Comparison of ENCODE assay signal across 29 cellular contexts in genomic region chr2:98299506-98299905, GRCh38. TPM values are rescaled to one million over a fixed set of nuclear protein-coding genes. Genes with fewer than 3 reads are reported as not detected.
"Had no signal": no experiment of that assay in that cellular context is flagged by ENCODE, and none has a peak within 500 bp of the region (broad histone marks: within the 10 kb centered on the region; RNA-seq: fewer than 3 reads in every experiment).

No MANE protein-coding gene starts in this region.

- H3K9me3 Mint-ChIP-seq: dendritic cell treated with granulocyte-macrophage colony-stimulating factor and Interleukin-4, amounts not matched to agents 40 ng/mL and 50 ng/mL, for 4 days; endodermal cell; naive B cell; natural killer cell treated with Interleukin-12 subunit alpha and Interleukin-12 subunit beta and Interleukin-15 and Interleukin-18, amount 100 ng/mL, for 72 hours; neural progenitor cell; stimulated activated memory B cell treated with anti-CD40 and anti-IgM and Interleukin-4, amounts not matched to agents 10 μg/mL and 1 μg/mL and 100 μg/mL, for 72 hours had no signal

- H3K4me3 ChIP-seq: gastroesophageal sphincter, heart left ventricle, hepatocyte, left lung, neural progenitor cell, right atrium auricular region, spleen, thoracic aorta, tibial nerve, upper lobe of right lung, uterus had no signal

- H3K27me3 ChIP-seq: gastroesophageal sphincter, heart left ventricle, hepatocyte, neural progenitor cell, right atrium auricular region, tibial nerve, uterus had no signal

- H3K4me1 ChIP-seq: foreskin keratinocyte, gastroesophageal sphincter, heart left ventricle, left lung, parathyroid adenoma, right atrium auricular region, upper lobe of right lung, uterus had no signal

- DNase-seq: effector CD8-positive, alpha-beta T cell; endodermal cell; foreskin keratinocyte; heart left ventricle; kidney; left lung; mammary epithelial cell; naive B cell; spleen; stimulated activated CD4-positive, alpha-beta T cell treated with anti-CD3 and anti-CD28 coated beads, Interleukin-4, amount 100 ng/mL, for 4 hours; stimulated activated naive CD8-positive, alpha-beta T cell treated with anti-CD3 and anti-CD28 coated beads, Interleukin-15, Interleukin-2, amounts not matched to agents 100 U/mL and 50 U/mL, for 24 hours; upper lobe of right lung; uterus had no signal

- H3K27ac Mint-ChIP-seq: dendritic cell treated with granulocyte-macrophage colony-stimulating factor and Interleukin-4, amounts not matched to agents 40 ng/mL and 50 ng/mL, for 4 days; endodermal cell; naive B cell; natural killer cell treated with Interleukin-12 subunit alpha and Interleukin-12 subunit beta and Interleukin-15 and Interleukin-18, amount 100 ng/mL, for 72 hours; neural progenitor cell; progenitor cell of endocrine pancreas; stimulated activated memory B cell treated with anti-CD40 and anti-IgM and Interleukin-4, amounts not matched to agents 10 μg/mL and 1 μg/mL and 100 μg/mL, for 72 hours had no signal

- H3K9me3 ChIP-seq: gastroesophageal sphincter, heart left ventricle, left lung, right atrium auricular region, spleen, thoracic aorta, tibial nerve, upper lobe of right lung, uterus had no signal

- H3K27me3 Mint-ChIP-seq: progenitor cell of endocrine pancreas had no signal

- H3K4me3 Mint-ChIP-seq: dendritic cell treated with granulocyte-macrophage colony-stimulating factor and Interleukin-4, amounts not matched to agents 40 ng/mL and 50 ng/mL, for 4 days; endodermal cell; naive B cell; natural killer cell treated with Interleukin-12 subunit alpha and Interleukin-12 subunit beta and Interleukin-15 and Interleukin-18, amount 100 ng/mL, for 72 hours; neural progenitor cell; stimulated activated memory B cell treated with anti-CD40 and anti-IgM and Interleukin-4, amounts not matched to agents 10 μg/mL and 1 μg/mL and 100 μg/mL, for 72 hours had no signal

- H3K36me3 ChIP-seq: gastroesophageal sphincter, heart left ventricle, left lung, neural progenitor cell, right atrium auricular region, spleen, thoracic aorta, tibial nerve, upper lobe of right lung, uterus had no signal

- ATAC-seq: esophagus mucosa; foreskin keratinocyte; gastroesophageal sphincter; heart left ventricle; left lung; natural killer cell treated with Interleukin-12 subunit alpha and Interleukin-12 subunit beta and Interleukin-15 and Interleukin-18, amount 100 ng/mL, for 72 hours; sciatic nerve; stimulated activated naive CD8-positive, alpha-beta T cell treated with anti-CD3 and anti-CD28 coated beads, Interleukin-15, Interleukin-2, amounts not matched to agents 100 U/mL and 50 U/mL, for 24 hours; upper lobe of right lung had no signal

- H3K36me3 Mint-ChIP-seq: naive B cell; natural killer cell treated with Interleukin-12 subunit alpha and Interleukin-12 subunit beta and Interleukin-15 and Interleukin-18, amount 100 ng/mL, for 72 hours; neural progenitor cell; stimulated activated memory B cell treated with anti-CD40 and anti-IgM and Interleukin-4, amounts not matched to agents 10 μg/mL and 1 μg/mL and 100 μg/mL, for 72 hours had no signal

- H3K9ac ChIP-seq: neural progenitor cell, parathyroid adenoma had no signal

- H3K27ac ChIP-seq: epithelial cell of prostate, foreskin keratinocyte, gastroesophageal sphincter, heart left ventricle, hepatocyte, left lung, neural progenitor cell, parathyroid adenoma, right atrium auricular region, spleen, thoracic aorta, tibial nerve, upper lobe of right lung, uterus had no signal

- H3K4me1 Mint-ChIP-seq: naive B cell; stimulated activated memory B cell treated with anti-CD40 and anti-IgM and Interleukin-4, amounts not matched to agents 10 μg/mL and 1 μg/mL and 100 μg/mL, for 72 hours had no signal

RNA-seq across cellular contexts. Expression of gene CNGA3, which starts 46.8 kb away (rescaled TPM):
- total RNA-seq: esophagus mucosa; foreskin keratinocyte; kidney; lower leg skin; mammary epithelial cell; natural killer cell treated with Interleukin-12 subunit alpha and Interleukin-12 subunit beta and Interleukin-15 and Interleukin-18, amount 100 ng/mL, for 72 hours; right atrium auricular region; sciatic nerve; spleen; thoracic aorta; uterus had no signal
- polyA plus RNA-seq: fibroblast of lung, foreskin keratinocyte, heart left ventricle, hepatocyte, mammary epithelial cell, spleen had no signal
